24 cellular contexts compared by ENCODE assay signal in the genomic region with DNA sequence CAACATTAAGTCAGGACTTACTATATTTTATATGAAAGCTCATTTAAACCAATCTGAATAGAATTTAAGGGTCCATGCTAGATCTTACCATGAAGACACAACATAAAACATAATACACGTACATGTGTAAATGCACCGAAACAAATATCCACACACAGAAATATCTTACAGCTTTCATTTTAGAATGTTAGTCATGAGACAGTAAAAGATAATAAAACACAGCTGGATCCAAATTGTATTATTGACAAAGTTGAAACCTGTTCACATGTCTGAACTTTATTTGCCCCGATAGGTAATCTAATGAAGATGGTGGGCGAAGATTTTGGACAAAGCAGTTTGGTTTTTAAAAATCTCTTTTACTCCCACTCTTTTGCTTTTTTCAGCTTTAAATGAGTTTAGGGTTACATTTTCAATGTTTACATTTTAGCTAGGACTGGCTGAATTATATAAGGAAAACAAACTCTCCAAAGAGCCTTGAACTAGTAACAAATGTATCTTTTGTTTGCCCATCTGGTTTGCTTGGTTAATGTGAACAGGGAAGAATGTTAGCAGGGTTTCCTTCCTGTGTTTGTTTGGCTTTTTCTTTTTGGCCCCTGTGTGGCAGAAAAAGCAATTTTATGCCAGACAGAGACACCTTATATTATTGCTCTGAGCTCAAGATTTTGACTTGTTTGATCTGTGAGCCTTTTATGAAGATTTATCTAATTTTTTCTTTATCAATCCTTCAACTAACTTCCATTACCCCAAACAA. TPM values are rescaled to one million over a fixed set of nuclear protein-coding genes. Genes with fewer than 3 reads are reported as not detected.
DNase-seq lines count a peak whose midpoint lies in the region; ATAC-seq and TF ChIP-seq lines count a peak whose summit lies in the region.
"Had no signal": no experiment of that assay in that cellular context is flagged by ENCODE, and none has a peak within 500 bp of the region (broad histone marks: within the 10 kb centered on the region; RNA-seq: fewer than 3 reads in every experiment).

No MANE protein-coding gene starts in this region.

- no peaks in the 10 kb centered on the region for H3K27me3 Mint-ChIP-seq in brain
- no peaks in the 10 kb centered on the region for H3K27me3 Mint-ChIP-seq in activated naive CD8-positive, alpha-beta T cell treated with anti-CD3 and anti-CD28 coated beads for 36 hours
- H3K27me3 Mint-ChIP-seq: activated naive CD8-positive, alpha-beta T cell had no signal

- peak overlapping the region in 1 of 5 experiments; percentile 26 for H3K4me3 Mint-ChIP-seq in brain
- H3K4me3 Mint-ChIP-seq in activated naive CD8-positive, alpha-beta T cell treated with anti-CD3 and anti-CD28 coated beads for 36 hours: no peak overlapping the region
- H3K4me3 Mint-ChIP-seq: activated CD4-positive, alpha-beta memory T cell treated with anti-CD3 and anti-CD28 coated beads for 36 hours; activated naive CD8-positive, alpha-beta T cell; CD8-positive, alpha-beta T cell; neural progenitor cell had no signal

- intact Hi-C loops in left colon (cut with DNase I, micrococcal nuclease) (no loop called here), spleen (cut with DNase I; ENCODE audit: low total_unique reads) (no loop called here)

- WGBS in spleen, 5 donors: 91 to 96% (median 94%) methylated on average over 4 of the region's 4 CpGs

- no peaks in the 10 kb centered on the region for H3K9me3 Mint-ChIP-seq in brain
- H3K9me3 Mint-ChIP-seq in activated naive CD8-positive, alpha-beta T cell treated with anti-CD3 and anti-CD28 coated beads for 36 hours: no peaks in the 10 kb centered on the region
- H3K9me3 Mint-ChIP-seq: activated CD4-positive, alpha-beta memory T cell treated with anti-CD3 and anti-CD28 coated beads for 36 hours; activated T-helper 2 cell treated with anti-CD3 and anti-CD28 coated beads, Interferon-gamma antibody, Interleukin-2, Interleukin-4, amounts not matched to agents 10 μg/mL and 5 μg/mL and 100 μg/mL, durations not matched to agents 14 hours and 24 hours and 36 hours; CD8-positive, alpha-beta T cell; neural progenitor cell had no signal

- DNase-seq in DMS53 (lab: John Stamatoyannopoulos, UW) (peak; percentile 14), DMS53 treated with DMSO at 0.1 percent for 48 hours (lab: John Stamatoyannopoulos, UW; ENCODE audit: unreplicated experiment) (no peak), left colon (no peak), spleen (no peak), iPS-NIHi7 (ENCODE audit: extremely low spot score) (no peak)
- no peak for DNase-seq in activated naive CD8-positive, alpha-beta T cell treated with anti-CD3 and anti-CD28 coated beads for 36 hours
- DNase-seq: activated CD4-positive, alpha-beta memory T cell treated with anti-CD3 and anti-CD28 coated beads for 36 hours; activated CD8-positive, alpha-beta memory T cell treated with anti-CD3 and anti-CD28 coated beads, Interleukin-2, amount 50 U/mL, for 48 hours; CD8-positive, alpha-beta T cell; DMS153; effector CD8-positive, alpha-beta T cell; MG63; NCI-H1436; NCI-H526; psoas muscle; RPMI8226; substantia nigra had no signal

- peaks cover 30% of the 10 kb centered on the region for H3K4me1 Mint-ChIP-seq in brain
- peaks cover 1% of the 10 kb centered on the region for H3K4me1 Mint-ChIP-seq in activated naive CD8-positive, alpha-beta T cell treated with anti-CD3 and anti-CD28 coated beads for 36 hours

- H3K36me3 ChIP-seq in spleen: no peaks in the 10 kb centered on the region
- H3K36me3 ChIP-seq: esophagus muscularis mucosa, MG63, neural progenitor cell had no signal

- H3K9me3 ChIP-seq in spleen: no peaks in the 10 kb centered on the region
- H3K9me3 ChIP-seq: esophagus muscularis mucosa, MG63, psoas muscle had no signal

- peaks cover 0 to 19% (median 8%) of the 10 kb centered on the region in 6 donors for H3K4me1 ChIP-seq in spleen
- H3K4me1 ChIP-seq: neural progenitor cell had no signal

- no peak for TF ChIP-seq POLR2A in spleen (IDR thresholded peaks at IDR 0.05)

- H3K27ac Mint-ChIP-seq in brain: peak overlapping the region in 4 of 5 experiments; percentile 9 to 69 (median 46)
- no peak overlapping the region for H3K27ac Mint-ChIP-seq in activated naive CD8-positive, alpha-beta T cell treated with anti-CD3 and anti-CD28 coated beads for 36 hours
- H3K27ac Mint-ChIP-seq: activated CD4-positive, alpha-beta memory T cell treated with anti-CD3 and anti-CD28 coated beads for 36 hours; activated naive CD8-positive, alpha-beta T cell; activated T-helper 2 cell treated with anti-CD3 and anti-CD28 coated beads, Interferon-gamma antibody, Interleukin-2, Interleukin-4, amounts not matched to agents 10 μg/mL and 5 μg/mL and 100 μg/mL, durations not matched to agents 14 hours and 24 hours and 36 hours; CD8-positive, alpha-beta T cell; neural progenitor cell had no signal

- H3K36me3 Mint-ChIP-seq in brain: no peaks in the 10 kb centered on the region
- no peaks in the 10 kb centered on the region for H3K36me3 Mint-ChIP-seq in activated naive CD8-positive, alpha-beta T cell treated with anti-CD3 and anti-CD28 coated beads for 36 hours
- H3K36me3 Mint-ChIP-seq: activated CD4-positive, alpha-beta memory T cell treated with anti-CD3 and anti-CD28 coated beads for 36 hours; activated naive CD8-positive, alpha-beta T cell; CD8-positive, alpha-beta T cell; neural progenitor cell had no signal

- H3K27ac ChIP-seq in spleen: peak overlapping the region in 5 of 8 donors; percentile 22 to 65 (median 46)
- H3K27ac ChIP-seq: 22Rv1, esophagus muscularis mucosa, neural progenitor cell, psoas muscle had no signal

- no peaks in the 10 kb centered on the region for H3K27me3 ChIP-seq in spleen (replicated peaks in 1 of 7)
- H3K27me3 ChIP-seq: MG63, neural progenitor cell had no signal

- no peak for TF ChIP-seq CTCF in brain (conservative IDR thresholded peaks at IDR 0.05)
- no peak for TF ChIP-seq CTCF in spleen (IDR thresholded peaks at IDR 0.05 in 8 of 11, conservative IDR thresholded peaks at IDR 0.05 in 3 of 11)

- no peak overlapping the region for H3K4me3 ChIP-seq in spleen
- H3K4me3 ChIP-seq: esophagus muscularis mucosa, MG63, neural progenitor cell, psoas muscle had no signal

- peak; percentile 53 for ATAC-seq in left colon
- no peak for ATAC-seq in GM18858 (IDR thresholded peaks at IDR 0.05; ENCODE audit: unreplicated experiment)
- ATAC-seq: CD8-positive, alpha-beta T cell; psoas muscle had no signal

RNA-seq across cellular contexts. Expression of a gene that starts 5.1 kb away (rescaled TPM):
- polyA plus RNA-seq in brain (ENCODE audit: insufficient read depth, low read depth, low replicate concordance) (27.3 TPM), spleen (10 to 100 TPM in 1 of 3 donors, 1 to 10 TPM in 2; 7.0 to 10.9 (median 8.3) TPM)
- total RNA-seq in left colon (10 to 100 TPM; 41.2 to 46.7 TPM), spleen (10 to 100 TPM; 19.9 to 39.4 (median 25.7) TPM)
- total RNA-seq in activated naive CD8-positive, alpha-beta T cell treated with anti-CD3 and anti-CD28 coated beads for 36 hours: 10 to 100 TPM; 10.1 to 10.5 TPM
